In the genomic region with DNA sequence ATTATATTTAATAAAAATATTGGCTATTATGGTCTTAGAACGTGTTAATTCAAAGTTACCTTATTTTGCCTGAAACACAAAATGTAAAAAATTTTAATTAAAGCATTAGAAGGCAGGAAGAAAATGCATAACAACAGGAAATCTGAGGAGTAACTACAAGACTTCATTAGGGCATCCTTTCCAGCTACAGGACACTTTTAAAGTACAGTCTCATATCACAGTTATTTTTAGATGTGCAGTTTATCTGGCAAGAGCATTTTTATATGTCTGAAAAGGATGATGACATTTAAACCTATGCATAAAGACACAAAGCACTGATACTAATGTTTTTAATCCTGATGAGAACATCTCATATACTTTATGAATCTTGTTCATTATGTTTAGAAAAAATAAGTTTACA, we compare ENCODE assay signal across 35 cellular contexts.
DNase-seq lines count a peak whose midpoint lies in the region; ATAC-seq and TF ChIP-seq lines count a peak whose summit lies in the region.
"Had no signal": no experiment of that assay in that cellular context is flagged by ENCODE, and none has a peak within 500 bp of the region (broad histone marks: within the 10 kb centered on the region; RNA-seq: fewer than 3 reads in every experiment).

No MANE protein-coding gene starts in this region.

- no peak overlapping the region for H3K27ac Mint-ChIP-seq in activated naive CD4-positive, alpha-beta T cell treated with anti-CD3 and anti-CD28 coated beads for 36 hours
- H3K27ac Mint-ChIP-seq: B cell; CD14-positive monocyte; CD4-positive, alpha-beta memory T cell; CD4-positive, alpha-beta T cell; CD4-positive, CD25-positive, alpha-beta regulatory T cell; CD8-positive, alpha-beta memory T cell; CD8-positive, alpha-beta T cell had no signal

- H3K27me3 ChIP-seq in left ventricle myocardium inferior (ENCODE audit: low read depth) (no peaks in the 10 kb centered on the region), psoas muscle (ENCODE audit: insufficient read depth in 3 of 3, low read length in 2 of 3) (no peaks in the 10 kb centered on the region), gastrocnemius medialis (no peaks in the 10 kb centered on the region)
- H3K27me3 ChIP-seq: BE2C; BLaER1; BLaER1 treated with 17β-estradiol and CSF1 and Interleukin-3, amounts not matched to agents 10 nM and 100 nM had no signal

- ATAC-seq in left ventricle myocardium superior = no peak
- ATAC-seq in psoas muscle = peak in 2 of 4 donors; percentile 62 to 77
- peak; percentile 68 to 71 for ATAC-seq in gastrocnemius medialis
- ATAC-seq: A549; CD8-positive, alpha-beta T cell had no signal

- TF ChIP-seq POLR2A in gastrocnemius medialis (IDR thresholded peaks at IDR 0.05) = no peak

- H3K36me3 Mint-ChIP-seq in activated naive CD4-positive, alpha-beta T cell treated with anti-CD3 and anti-CD28 coated beads for 36 hours (ENCODE audit: low read depth) = peaks cover 7% of the 10 kb centered on the region

- H3K9me3 Mint-ChIP-seq in activated naive CD4-positive, alpha-beta T cell treated with anti-CD3 and anti-CD28 coated beads for 36 hours = no peaks in the 10 kb centered on the region
- H3K9me3 Mint-ChIP-seq: CD14-positive monocyte; CD4-positive, alpha-beta memory T cell; CD4-positive, alpha-beta T cell; CD4-positive, CD25-positive, alpha-beta regulatory T cell; CD8-positive, alpha-beta memory T cell; CD8-positive, alpha-beta T cell had no signal

- peaks cover 38% of the 10 kb centered on the region for H3K4me1 ChIP-seq in left ventricle myocardium inferior
- H3K4me1 ChIP-seq in psoas muscle = peaks cover 30% of the 10 kb centered on the region
- H3K4me1 ChIP-seq in gastrocnemius medialis = peaks cover 25 to 34% of the 10 kb centered on the region in 2 donors
- H3K4me1 ChIP-seq: A549; BLaER1; BLaER1 treated with 17β-estradiol and CSF1 and Interleukin-3, amounts not matched to agents 10 nM and 100 nM; Caco-2 had no signal

- no peaks in the 10 kb centered on the region for H3K4me1 Mint-ChIP-seq in activated naive CD4-positive, alpha-beta T cell treated with anti-CD3 and anti-CD28 coated beads for 36 hours (ENCODE audit: low read depth)
- H3K4me1 Mint-ChIP-seq: B cell; CD4-positive, alpha-beta memory T cell; CD8-positive, alpha-beta memory T cell had no signal

- CTCF ChIA-PET in activated naive CD4-positive, alpha-beta T cell treated with anti-CD3 and anti-CD28 coated beads for 36 hours (lab: Charles Lee) = interaction anchor here (0.7 kb wide), 1 partner anchor 66 kb away, joined by 3 read pairs; no protein-coding TSS in a partner anchor

- H3K27ac ChIP-seq in left ventricle myocardium inferior (replicated peaks) = peak overlapping the region; percentile 4
- H3K27ac ChIP-seq in psoas muscle = peak overlapping the region; percentile 37
- H3K27ac ChIP-seq in gastrocnemius medialis = peak overlapping the region in 3 of 4 donors; percentile 2 to 51 (median 20)
- H3K27ac ChIP-seq: 22Rv1; A549; BLaER1; BLaER1 treated with 17β-estradiol and CSF1 and Interleukin-3, amounts not matched to agents 10 nM and 100 nM; C4-2B had no signal

- TF ChIP-seq CTCF in left ventricle myocardium inferior (IDR thresholded peaks at IDR 0.05; ENCODE audit: borderline replicate concordance) (no peak), psoas muscle (IDR thresholded peaks at IDR 0.05) (no peak), gastrocnemius medialis (IDR thresholded peaks at IDR 0.05 in 4 of 5, conservative IDR thresholded peaks at IDR 0.05 in 1 of 5) (no peak)

- intact Hi-C loops in left ventricle myocardium inferior (cut with micrococcal nuclease) (no loop called here), left ventricle myocardium superior (cut with micrococcal nuclease) (loop anchor here (5.0 kb wide), 1 partner anchor 39 kb away; no protein-coding TSS in a partner anchor), psoas muscle (cut with DNase I) (no loop called here), gastrocnemius medialis (cut with DNase I; ENCODE audit: low total_unique reads) (no loop called here)
- intact Hi-C loops in activated naive CD4-positive, alpha-beta T cell treated with anti-CD3 and anti-CD28 coated beads for 36 hours (cut with micrococcal nuclease) = no loop called here

- H3K9me3 ChIP-seq in left ventricle myocardium inferior (replicated peaks) (no peaks in the 10 kb centered on the region), psoas muscle (no peaks in the 10 kb centered on the region), gastrocnemius medialis (no peaks in the 10 kb centered on the region)
- H3K9me3 ChIP-seq: A549; BE2C; BLaER1; BLaER1 treated with 17β-estradiol and CSF1 and Interleukin-3, amounts not matched to agents 10 nM and 100 nM; Caco-2 had no signal

- H3K4me3 ChIP-seq in left ventricle myocardium inferior = no peak overlapping the region
- H3K4me3 ChIP-seq in psoas muscle = no peak overlapping the region
- H3K4me3 ChIP-seq in gastrocnemius medialis = no peak overlapping the region
- H3K4me3 ChIP-seq: A549; BLaER1; BLaER1 treated with 17β-estradiol and CSF1 and Interleukin-3, amounts not matched to agents 10 nM and 100 nM had no signal

- no peaks in the 10 kb centered on the region for H3K27me3 Mint-ChIP-seq in activated naive CD4-positive, alpha-beta T cell treated with anti-CD3 and anti-CD28 coated beads for 36 hours (ENCODE audit: low read depth)
- H3K27me3 Mint-ChIP-seq: B cell; CD4-positive, alpha-beta memory T cell; CD4-positive, alpha-beta T cell; CD4-positive, CD25-positive, alpha-beta regulatory T cell; CD8-positive, alpha-beta memory T cell had no signal

- in situ Hi-C loops in gastrocnemius medialis (cut with MboI; ENCODE audit: low sequenced_read_pairs in 4 of 4) = no loop called here

- no peak overlapping the region for H3K4me3 Mint-ChIP-seq in activated naive CD4-positive, alpha-beta T cell treated with anti-CD3 and anti-CD28 coated beads for 36 hours
- H3K4me3 Mint-ChIP-seq: B cell; CD14-positive monocyte; CD4-positive, alpha-beta memory T cell; CD4-positive, alpha-beta T cell; CD4-positive, CD25-positive, alpha-beta regulatory T cell; CD8-positive, alpha-beta memory T cell; CD8-positive, alpha-beta T cell had no signal

- DNase-seq in left ventricle myocardium inferior (no peak), left ventricle myocardium superior (no peak), EH (ENCODE audit: low read depth) (peak; percentile 9), psoas muscle (no peak), gastrocnemius medialis (no peak), COLO829 (ENCODE audit: low spot score) (no peak)
- no peak for DNase-seq in activated CD4-positive, CD25-positive, alpha-beta regulatory T cell treated with anti-CD3 and anti-CD28 coated beads, Interleukin-2, amount 50 U/mL, for 72 hours
- DNase-seq in activated naive CD4-positive, alpha-beta T cell treated with anti-CD3 and anti-CD28 coated beads for 36 hours = no peak
- DNase-seq: 8988T; ACHN; AML-193; BE2C; C1 segment of cervical spinal cord; Caco-2; Calu3; CD4-positive, alpha-beta memory T cell; CD4-positive, alpha-beta T cell; CD4-positive, CD25-positive, alpha-beta regulatory T cell; CD8-positive, alpha-beta memory T cell; CD8-positive, alpha-beta T cell; COR-L47; DMS 273 treated with DMSO at 0.1 percent for 48 hours; DMS153; DMS53; DMS79; DMS79 treated with DMSO at 0.1 percent for 48 hours; DND-41; EL had no signal

- H3K36me3 ChIP-seq in left ventricle myocardium inferior (no peaks in the 10 kb centered on the region), psoas muscle (ENCODE audit: insufficient read depth in 1 of 2, low read depth in 1 of 2) (no peaks in the 10 kb centered on the region), gastrocnemius medialis (no peaks in the 10 kb centered on the region)
- H3K36me3 ChIP-seq: BLaER1; BLaER1 treated with 17β-estradiol and CSF1 and Interleukin-3, amounts not matched to agents 10 nM and 100 nM had no signal

- WGBS in psoas muscle, 3 donors = 31 to 52% (median 38%) methylated on average over 1 of the region's 1 CpG
